In genomic region chr2:219548990-219549389, GRCh38 we compare ENCODE assay signal across 11 cellular contexts. TPM values are rescaled to one million over a fixed set of nuclear protein-coding genes. Genes with fewer than 3 reads are reported as not detected.
"Had no signal": no experiment of that assay in that cellular context is flagged by ENCODE, and none has a peak within 500 bp of the region (broad histone marks: within the 10 kb centered on the region; RNA-seq: fewer than 3 reads in every experiment).

No MANE protein-coding gene starts in this region.

- H3K9ac ChIP-seq: GM23248 had no signal

- H3K4me3 Mint-ChIP-seq: GM23338, H9, HFFc6 had no signal

- DNase-seq: GM23248, GOT3, H7, H9, HCEC 1CT, HFFc6 had no signal

- H3K36me3 ChIP-seq: HAP-1 had no signal

- H3K9me3 Mint-ChIP-seq: GM23338, HFFc6 had no signal

- FAIRE-seq: H1, H54 had no signal

- H3K27ac Mint-ChIP-seq: GM23338, H9, HFFc6 had no signal

- H2AFZ ChIP-seq: GM23248, GM23338 had no signal

- H3K9me3 ChIP-seq: HAP-1 had no signal

- H3K4me2 ChIP-seq: GM23338 had no signal

- H3K27ac ChIP-seq: GM23248 had no signal

- H3K4me3 ChIP-seq: GM23248, GM23338, HAP-1 had no signal

RNA-seq across cellular contexts. Expression of gene ASIC4, which starts 34.7 kb away (rescaled TPM):
- total RNA-seq: H4 had no signal
- polyA plus RNA-seq: GM23248 had no signal
